Comparison of ENCODE assay signal across 7 cellular contexts in genomic region chr2:9858730-9859068, GRCh38.
"Had no signal": no experiment of that assay in that cellular context is flagged by ENCODE, and none has a peak within 500 bp of the region (broad histone marks: within the 10 kb centered on the region; RNA-seq: fewer than 3 reads in every experiment).

No MANE protein-coding gene starts in this region.

- ATAC-seq: GM23338, K562 had no signal

- H3K4me1 Mint-ChIP-seq: GM23338, H9 had no signal

- DNase-seq: H9, HCEC 1CT, HFFc6, IMR-90, KG1 had no signal

- H3K4me2 ChIP-seq: GM23338 had no signal

- H3K4me3 ChIP-seq: GM23338, K562 had no signal

- H3K4me3 Mint-ChIP-seq: GM23338, H9, HFFc6 had no signal

- H3K27ac Mint-ChIP-seq: GM23338, H9, HFFc6 had no signal
